19 cellular contexts compared by ENCODE assay signal in the genomic region with DNA sequence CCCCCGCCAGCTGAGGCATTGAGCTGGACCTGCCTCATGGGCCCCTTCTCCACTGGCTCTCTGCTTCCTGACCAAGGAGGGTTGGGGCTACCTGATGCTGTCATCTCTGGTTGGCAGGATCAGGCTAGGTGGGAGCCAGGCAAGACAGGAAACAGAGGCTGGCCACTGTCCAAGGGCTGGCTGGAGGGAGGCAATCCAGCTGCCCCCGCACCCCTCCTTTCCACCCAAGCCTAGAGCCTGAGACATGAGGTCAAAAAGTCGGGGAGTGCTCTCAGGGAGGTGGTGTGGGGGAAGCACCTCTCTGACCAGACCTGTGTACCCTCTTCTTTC. TPM values are rescaled to one million over a fixed set of nuclear protein-coding genes. Genes with fewer than 3 reads are reported as not detected.
"Had no signal": no experiment of that assay in that cellular context is flagged by ENCODE, and none has a peak within 500 bp of the region (broad histone marks: within the 10 kb centered on the region; RNA-seq: fewer than 3 reads in every experiment).

No MANE protein-coding gene starts in this region.

- H3K27ac ChIP-seq: colonic mucosa, tibial artery had no signal

- ATAC-seq: activated CD8-positive, alpha-beta T cell treated with anti-CD3 and anti-CD28 coated beads for 36 hours; activated naive CD4-positive, alpha-beta T cell treated with anti-CD3 and anti-CD28 coated beads, Interleukin-2, amount 50 U/mL, for 72 hours; esophagus mucosa; right cardiac atrium; T-helper 17 cell; WTC11 had no signal

- DNase-seq: activated CD4-positive, alpha-beta T cell treated with anti-CD3 and anti-CD28 coated beads for 4 hours; activated CD8-positive, alpha-beta memory T cell treated with anti-CD3 and anti-CD28 coated beads, Interleukin-2, amount 50 U/mL, for 4 hours; activated CD8-positive, alpha-beta T cell treated with anti-CD3 and anti-CD28 coated beads for 36 hours; activated effector memory CD4-positive, alpha-beta T cell treated with anti-CD3 and anti-CD28 coated beads, Interleukin-2, amount 50 U/mL, for 16 hours; activated T-cell treated with anti-CD3 and anti-CD28 coated beads, Interleukin-2, amount 50 U/mL, for 48 hours; colonic mucosa; islet precursor cell; nephron progenitor cell; stimulated activated CD4-positive, alpha-beta T cell treated with anti-CD3 and anti-CD28 coated beads, Interleukin-4, amount 100 ng/mL, for 24 hours; stimulated activated naive CD4-positive, alpha-beta T cell; T-helper 17 cell; tibial artery had no signal

- H3K9me3 ChIP-seq: colonic mucosa, tibial artery had no signal

- H3K36me3 ChIP-seq: colonic mucosa had no signal

- H3K9me3 Mint-ChIP-seq: activated CD8-positive, alpha-beta T cell treated with anti-CD3 and anti-CD28 coated beads for 36 hours; activated naive CD4-positive, alpha-beta T cell treated with anti-CD3 and anti-CD28 coated beads, Interleukin-2, amount 50 U/mL, for 72 hours; nephron progenitor cell; WTC11 had no signal

- FAIRE-seq: endometrium had no signal

- H3K4me3 ChIP-seq: colonic mucosa, skin epidermis, tibial artery had no signal

- H3K4me1 ChIP-seq: colonic mucosa had no signal

- H3K27me3 ChIP-seq: colonic mucosa had no signal

- H3K36me3 Mint-ChIP-seq: activated naive CD4-positive, alpha-beta T cell treated with anti-CD3 and anti-CD28 coated beads, Interleukin-2, amount 50 U/mL, for 72 hours; WTC11 had no signal

- H3K27ac Mint-ChIP-seq: activated CD8-positive, alpha-beta T cell treated with anti-CD3 and anti-CD28 coated beads for 36 hours; activated naive CD4-positive, alpha-beta T cell treated with anti-CD3 and anti-CD28 coated beads, Interleukin-2, amount 50 U/mL, for 72 hours; nephron progenitor cell; progenitor cell of endocrine pancreas; T-helper 17 cell had no signal

- H3K4me3 Mint-ChIP-seq: activated CD8-positive, alpha-beta T cell treated with anti-CD3 and anti-CD28 coated beads for 36 hours; nephron progenitor cell; T-helper 17 cell; WTC11 had no signal

RNA-seq across cellular contexts. Expression of gene NGFR, which starts 14.5 kb away (rescaled TPM):
- total RNA-seq: activated naive CD4-positive, alpha-beta T cell treated with anti-CD3 and anti-CD28 coated beads, Interleukin-2, amount 50 U/mL, for 72 hours had no signal
